27 cellular contexts compared by ENCODE assay signal in the genomic region with DNA sequence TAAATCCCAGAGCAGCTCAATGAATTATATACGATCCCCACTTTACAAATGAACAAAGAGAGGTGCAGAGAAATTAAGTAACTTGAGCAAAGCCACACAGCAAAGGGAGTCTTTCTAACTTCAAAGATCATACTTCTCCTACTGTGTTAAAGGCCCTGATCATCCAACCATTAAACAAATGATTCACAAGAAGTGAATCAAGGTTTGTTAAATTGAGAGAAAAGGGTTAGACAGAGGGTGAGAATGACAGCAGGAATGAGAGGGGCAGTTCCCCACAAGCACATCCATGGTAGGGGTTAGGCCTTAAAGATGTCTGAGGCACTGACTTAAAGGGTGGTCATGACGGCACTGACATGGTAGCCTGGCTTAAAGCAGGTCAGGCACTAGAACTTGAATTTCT.
"Had no signal": no experiment of that assay in that cellular context is flagged by ENCODE, and none has a peak within 500 bp of the region (broad histone marks: within the 10 kb centered on the region; RNA-seq: fewer than 3 reads in every experiment).

No MANE protein-coding gene starts in this region.

- H3K36me3 ChIP-seq: left lung, neural progenitor cell had no signal

- H3K9me3 ChIP-seq: esophagus muscularis mucosa, left lung, sigmoid colon, testis, tibial artery had no signal

- H3K4me2 ChIP-seq: neural progenitor cell had no signal

- H3K9me3 Mint-ChIP-seq: immature natural killer cell; naive thymus-derived CD4-positive, alpha-beta T cell; nephron; neural progenitor cell; stimulated activated memory B cell treated with anti-CD40 and anti-IgM and Interleukin-4, amounts not matched to agents 10 μg/mL and 1 μg/mL and 100 μg/mL, for 72 hours; type B pancreatic cell had no signal

- H3K9ac ChIP-seq: neural progenitor cell, parathyroid adenoma had no signal

- H3K4me1 ChIP-seq: left lung, sigmoid colon, testis, tibial artery had no signal

- DNase-seq: dermis blood vessel endothelial cell; effector memory CD4-positive, alpha-beta T cell; foreskin melanocyte; hypothalamus; immature natural killer cell; islet precursor cell; left cardiac atrium; left lung; midbrain; naive thymus-derived CD4-positive, alpha-beta T cell; right cardiac atrium; sigmoid colon; stimulated activated CD4-positive, alpha-beta T cell treated with anti-CD3 and anti-CD28 coated beads, Interleukin-2, amount 100 ng/mL, for 24 hours; stimulated activated CD4-positive, alpha-beta T cell treated with anti-CD3 and anti-CD28 coated beads, Interleukin-4, amount 100 ng/mL, for 24 hours; stimulated activated naive CD8-positive, alpha-beta T cell treated with anti-CD3 and anti-CD28 coated beads, Interleukin-15, Interleukin-2, amounts not matched to agents 100 U/mL and 50 U/mL, for 24 hours; substantia nigra; testis; tibial artery had no signal

- H3K4me1 Mint-ChIP-seq: immature natural killer cell; stimulated activated memory B cell treated with anti-CD40 and anti-IgM and Interleukin-4, amounts not matched to agents 10 μg/mL and 1 μg/mL and 100 μg/mL, for 72 hours had no signal

- H3K27ac ChIP-seq: coronary artery, esophagus muscularis mucosa, left lung, neural progenitor cell, parathyroid adenoma, sigmoid colon, testis, tibial artery had no signal

- H2AFZ ChIP-seq: neural progenitor cell, parathyroid adenoma had no signal

- H3K27ac Mint-ChIP-seq: immature natural killer cell; nephron; neural progenitor cell; progenitor cell of endocrine pancreas; stimulated activated memory B cell treated with anti-CD40 and anti-IgM and Interleukin-4, amounts not matched to agents 10 μg/mL and 1 μg/mL and 100 μg/mL, for 72 hours; type B pancreatic cell had no signal

- H3K27me3 Mint-ChIP-seq: naive thymus-derived CD4-positive, alpha-beta T cell; progenitor cell of endocrine pancreas; stimulated activated memory B cell treated with anti-CD40 and anti-IgM and Interleukin-4, amounts not matched to agents 10 μg/mL and 1 μg/mL and 100 μg/mL, for 72 hours; type B pancreatic cell had no signal

- H3K4me3 Mint-ChIP-seq: immature natural killer cell; naive thymus-derived CD4-positive, alpha-beta T cell; nephron; neural progenitor cell; stimulated activated memory B cell treated with anti-CD40 and anti-IgM and Interleukin-4, amounts not matched to agents 10 μg/mL and 1 μg/mL and 100 μg/mL, for 72 hours; type B pancreatic cell had no signal

- H3K27me3 ChIP-seq: esophagus muscularis mucosa, left lung, neural progenitor cell, sigmoid colon, testis, tibial artery had no signal

- FAIRE-seq: endothelial cell of umbilical vein had no signal

- H3K4me3 ChIP-seq: coronary artery, esophagus muscularis mucosa, left lung, neural progenitor cell, sigmoid colon, testis, tibial artery had no signal
